ENCODE assay signal across 7 cellular contexts in the genomic region with DNA sequence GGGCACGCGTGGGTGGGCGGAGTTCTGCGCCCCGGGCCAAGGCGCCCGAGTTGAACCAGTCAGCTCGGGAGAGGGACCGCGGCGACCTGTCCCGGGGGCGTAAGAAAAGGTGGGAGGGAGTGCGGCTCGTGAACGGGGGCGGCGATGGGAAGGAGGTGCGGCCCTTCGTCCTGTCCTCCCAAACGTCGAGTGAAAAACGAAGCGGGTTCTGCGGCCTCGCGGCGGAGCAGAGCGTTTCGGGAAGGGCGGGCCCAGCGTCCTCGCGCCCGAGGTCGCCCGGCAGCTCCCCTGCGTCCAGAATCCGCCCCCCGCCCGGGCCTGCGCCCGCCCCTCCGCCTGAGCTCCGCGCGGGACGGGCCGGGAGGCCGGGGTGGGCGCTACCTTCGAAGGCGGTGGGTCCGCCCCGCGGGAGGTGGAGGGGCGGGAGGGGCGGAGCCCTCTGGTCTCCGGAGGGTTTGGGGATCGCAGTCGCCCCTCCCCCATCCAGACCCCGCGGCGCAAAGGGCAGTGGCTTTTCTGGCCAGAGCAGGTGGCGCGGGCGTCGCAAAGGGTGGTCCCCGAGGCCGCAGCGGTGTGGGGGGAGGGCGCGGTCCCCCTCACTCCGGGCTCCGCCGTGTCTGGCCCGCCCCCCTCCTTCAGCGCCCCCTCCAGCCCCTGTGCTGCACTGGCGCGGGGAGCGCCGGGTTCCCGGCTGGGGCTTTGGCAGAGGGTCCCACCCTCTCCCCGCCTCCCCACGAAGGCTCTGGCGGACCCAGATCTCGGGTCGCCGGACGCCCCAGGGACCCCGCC. TPM values are rescaled to one million over a fixed set of nuclear protein-coding genes. Genes with fewer than 3 reads are reported as not detected.
DNase-seq lines count a peak whose midpoint lies in the region; ATAC-seq, FAIRE-seq and TF ChIP-seq lines count a peak whose summit lies in the region.
"Had no signal": no experiment of that assay in that cellular context is flagged by ENCODE, and none has a peak within 500 bp of the region (broad histone marks: within the 10 kb centered on the region; RNA-seq: fewer than 3 reads in every experiment).

No MANE protein-coding gene starts in this region.

- peak; percentile 37 for DNase-seq in activated CD4-positive, alpha-beta T cell treated with anti-CD3 and anti-CD28 coated beads for 1 hour
- DNase-seq in activated CD4-positive, alpha-beta T cell treated with anti-CD3 and anti-CD28 coated beads for 48 hours: no peak
- no peak for DNase-seq in GM12878 (ENCODE audit: low read depth, low spot score)
- DNase-seq in nephron progenitor cell: peak; percentile 73

- no TSS peak for BruUV-seq in GM12878 (replicated peaks; lab: Mats Ljungman, UMichigan)

- POLR2A ChIA-PET in GM12878 (lab: Charles Lee): no interaction called here

- no peaks in the 10 kb centered on the region for H3K9me3 Mint-ChIP-seq in nephron progenitor cell

- H3K4me2 ChIP-seq in GM12878 (ENCODE audit: control insufficient read depth, insufficient read depth): peak overlapping the region; percentile 42; the same call in 1 of the 2 replicates

- WGBS in GM12878 (ENCODE audit: insufficient coverage, insufficient replicate concordance, low lambda C conversion rate, missing lambda C conversion rate): 13% methylated on average over 43 of the region's 91 CpGs

- no peak for TF ChIP-seq CTCF in GM12878 (IDR thresholded peaks at IDR 0.05 in 2 of 3, conservative IDR thresholded peaks at IDR 0.05 in 1 of 3; ENCODE audit: control insufficient read depth in 2 of 3, extremely low read depth in 1 of 3, insufficient read depth in 1 of 3, low read depth in 3 of 3, low read length in 3 of 3)
- no peak for TF ChIP-seq CTCF in nephron progenitor cell (IDR thresholded peaks at IDR 0.05)

- H3K4me3 ChIP-seq in GM12878: no peak overlapping the region

- H3K9me3 ChIP-seq in GM12878 (replicated peaks; ENCODE audit: control insufficient read depth, insufficient read depth, low read length): no peaks in the 10 kb centered on the region

- ATAC-seq in GM12878: no peak
- no peak for ATAC-seq in GM19452 (IDR thresholded peaks at IDR 0.05; ENCODE audit: unreplicated experiment)
- no peak for ATAC-seq in HG03196 (IDR thresholded peaks at IDR 0.05; ENCODE audit: unreplicated experiment)

- no peaks in the 10 kb centered on the region for H3K36me3 ChIP-seq in GM12878 (ENCODE audit: control insufficient read depth in 2 of 2, insufficient read depth in 2 of 2, low read length in 1 of 2)

- SMC1A ChIA-PET in GM12878 (lab: Charles Lee; ENCODE audit: uncharacterized antibody, unreplicated experiment): no interaction called here

- peaks cover 30% of the 10 kb centered on the region for H3K27me3 Mint-ChIP-seq in nephron progenitor cell (ENCODE audit: low read depth, poor library complexity)

- intact Hi-C loops in GM12878 (cut with micrococcal nuclease; ENCODE audit: unreplicated experiment): no loop called here

- TF ChIP-seq POLR2A in GM12878 (IDR thresholded peaks at IDR 0.05; ENCODE audit: low read depth, low read length): no peak

- peaks cover 4 to 7% of the 10 kb centered on the region in 2 experiments; a peak in 3 of 4 replicates for H3K27me3 ChIP-seq in GM12878 (replicated peaks in 1 of 2; ENCODE audit: control insufficient read depth in 2 of 2, insufficient read depth in 2 of 2, low read length in 1 of 2)

- FAIRE-seq in GM12878 (lab: Jason Lieb, UNC): no peak
- FAIRE-seq: frontal cortex had no signal

- no peaks in the 10 kb centered on the region for H3K36me3 Mint-ChIP-seq in nephron progenitor cell (ENCODE audit: low read depth)

- in situ Hi-C loops in GM12878 (cut with MboI): no loop called here

- H3K4me1 ChIP-seq in GM12878 (ENCODE audit: control insufficient read depth, insufficient read depth, low read length): no peaks in the 10 kb centered on the region

- no peak for TF ChIP-seq EP300 in GM12878 (IDR thresholded peaks at IDR 0.05; ENCODE audit: borderline replicate concordance in 1 of 2, control insufficient read depth in 1 of 2, low read depth in 2 of 2, low read length in 2 of 2)

- peak overlapping the region; percentile 83 for H3K4me3 Mint-ChIP-seq in nephron progenitor cell

- TF ChIP-seq RAD21 in GM12878 (IDR thresholded peaks at IDR 0.05; ENCODE audit: insufficient read depth, low read depth, low read length): no peak

- no peak overlapping the region for H3K27ac ChIP-seq in GM12878 (ENCODE audit: control insufficient read depth, insufficient read depth)

- H3K79me2 ChIP-seq in GM12878 (ENCODE audit: control insufficient read depth, insufficient read depth, low read length): no peaks in the 10 kb centered on the region

- peaks cover 23% of the 10 kb centered on the region for H3K4me1 Mint-ChIP-seq in nephron progenitor cell

- CTCF ChIA-PET in GM12878 (lab: Yijun Ruan, JAX): no interaction called here

- RAD21 ChIA-PET in GM12878 (lab: Charles Lee; ENCODE audit: unreplicated experiment): no interaction called here

- H3K9ac ChIP-seq in GM12878 (ENCODE audit: control insufficient read depth, insufficient read depth, low read length): no peak overlapping the region

- no peak overlapping the region for H3K27ac Mint-ChIP-seq in nephron progenitor cell

- H2AFZ ChIP-seq in GM12878 (ENCODE audit: control insufficient read depth, low read depth, low read length): no peak overlapping the region

- H4K20me1 ChIP-seq in GM12878 (ENCODE audit: control insufficient read depth, insufficient read depth): no peaks in the 10 kb centered on the region

RNA-seq across cellular contexts. Expression of gene STMN3, which starts 0.8 kb away (rescaled TPM):
- 5.0 and 5.2 TPM in 2 replicates for total RNA-seq in GM12878 (2013; cell fraction: nucleolus; rRNA removed)
- total RNA-seq in GM12878 (2014; rRNA removed) (2.1 and 3.6 TPM in 2 replicates), GM12878 (2014; rRNA removed; fragmentation: Illumina TruSeq; extraction: Trizol) (0.64 and 0.81 TPM in 2 replicates), GM12878 (2021) (2.1 and 2.5 TPM in 2 replicates)
- 0.91 TPM for polyA plus RNA-seq in GM12878 (2011; ENCODE audit: low read depth)
- polyA plus RNA-seq in GM12878 (2011; rRNA removed) (0.97 and 1.4 TPM in 2 replicates), GM12878 (2014; fragmentation: Illumina TruSeq; extraction: Trizol) (0.08 and 0.22 TPM in 2 replicates), GM12878 (2014; fragmentation: Nextera tagmentation; extraction: Ambion mirVana) (under 1 TPM in 1 of 2 experiments, not detected in 1; 0.09 TPM), GM12878 (2014; rRNA removed) (2.3 and 2.5 TPM in 2 replicates), GM12878 (2016; fragmentation: Nextera tagmentation; extraction: Ambion mirVana) (1 to 10 TPM; 1.0 to 1.5 TPM)
- polyA plus RNA-seq in GM12878 (2011; cell fraction: cytosol; rRNA removed): 1.6 and 3.8 TPM in 2 replicates
- 23.1 and 27.7 TPM in 2 replicates for polyA plus RNA-seq in GM12878 (2011; cell fraction: nucleus; rRNA removed)
- 2.3 and 2.5 TPM in 2 replicates for polyA plus RNA-seq in GM12878 (2012)
- 0.80 and 0.93 TPM in 2 replicates for polyA minus RNA-seq in GM12878 (2011; rRNA and poly(A)+ RNA removed)
- 0.67 and 0.83 TPM in 2 replicates for polyA minus RNA-seq in GM12878 (2011; cell fraction: cytosol; rRNA and poly(A)+ RNA removed)
- 1.5 and 1.7 TPM in 2 replicates for polyA minus RNA-seq in GM12878 (2011; cell fraction: nucleus; rRNA and poly(A)+ RNA removed)

RNA-seq across cellular contexts. Expression of gene RTEL1, which starts 5.7 kb away (rescaled TPM):
- total RNA-seq in GM12878 (2013; cell fraction: nucleolus; rRNA removed): 62.9 and 77.1 TPM in 2 replicates
- total RNA-seq in GM12878 (2014; rRNA removed) (14.5 and 18.0 TPM in 2 replicates), GM12878 (2014; rRNA removed; fragmentation: Illumina TruSeq; extraction: Trizol) (5.0 and 5.9 TPM in 2 replicates), GM12878 (2021) (29.5 and 37.2 TPM in 2 replicates)
- 2.8 TPM for polyA plus RNA-seq in GM12878 (2011; ENCODE audit: low read depth)
- polyA plus RNA-seq in GM12878 (2011; rRNA removed) (7.5 and 14.9 TPM in 2 replicates), GM12878 (2014; fragmentation: Illumina TruSeq; extraction: Trizol) (3.9 and 7.7 TPM in 2 replicates), GM12878 (2014; fragmentation: Nextera tagmentation; extraction: Ambion mirVana) (under 1 TPM in 1 of 2 experiments, not detected in 1; 0.40 TPM), GM12878 (2014; rRNA removed) (15.8 and 16.8 TPM in 2 replicates), GM12878 (2016; fragmentation: Nextera tagmentation; extraction: Ambion mirVana) (10 to 100 TPM; 15.6 to 17.0 TPM)
- 8.0 and 11.8 TPM in 2 replicates for polyA plus RNA-seq in GM12878 (2011; cell fraction: cytosol; rRNA removed)
- 126 and 149 TPM in 2 replicates for polyA plus RNA-seq in GM12878 (2011; cell fraction: nucleus; rRNA removed)
- 7.2 and 10.1 TPM in 2 replicates for polyA plus RNA-seq in GM12878 (2012)
- polyA minus RNA-seq in GM12878 (2011; rRNA and poly(A)+ RNA removed): 19.0 and 22.7 TPM in 2 replicates
- 6.0 and 6.1 TPM in 2 replicates for polyA minus RNA-seq in GM12878 (2011; cell fraction: cytosol; rRNA and poly(A)+ RNA removed)
- 35.8 and 62.4 TPM in 2 replicates for polyA minus RNA-seq in GM12878 (2011; cell fraction: nucleus; rRNA and poly(A)+ RNA removed)

RNA-seq across cellular contexts. Expression of gene GMEB2, which starts 25.5 kb away (rescaled TPM):
- total RNA-seq in GM12878 (2013; cell fraction: nucleolus; rRNA removed): 15.7 and 19.8 TPM in 2 replicates
- total RNA-seq in GM12878 (2014; rRNA removed) (14.8 and 15.1 TPM in 2 replicates), GM12878 (2014; rRNA removed; fragmentation: Illumina TruSeq; extraction: Trizol) (4.9 and 5.2 TPM in 2 replicates), GM12878 (2021) (13.3 and 14.8 TPM in 2 replicates)
- polyA plus RNA-seq in GM12878 (2011; ENCODE audit: low read depth): 3.9 TPM
- polyA plus RNA-seq in GM12878 (2011; rRNA removed) (6.9 and 10.8 TPM in 2 replicates), GM12878 (2014; fragmentation: Illumina TruSeq; extraction: Trizol) (3.1 and 5.4 TPM in 2 replicates), GM12878 (2014; fragmentation: Nextera tagmentation; extraction: Ambion mirVana) (under 1 TPM; 0.08 to 0.27 TPM), GM12878 (2014; rRNA removed) (12.7 and 14.2 TPM in 2 replicates), GM12878 (2016; fragmentation: Nextera tagmentation; extraction: Ambion mirVana) (1 to 10 TPM; 3.4 to 8.3 TPM)
- polyA plus RNA-seq in GM12878 (2011; cell fraction: cytosol; rRNA removed): 12.9 and 14.5 TPM in 2 replicates
- polyA plus RNA-seq in GM12878 (2011; cell fraction: nucleus; rRNA removed): 36.3 and 38.7 TPM in 2 replicates
- polyA plus RNA-seq in GM12878 (2012): 10.0 and 11.3 TPM in 2 replicates
- polyA minus RNA-seq in GM12878 (2011; rRNA and poly(A)+ RNA removed): 6.2 and 10.8 TPM in 2 replicates
- 5.2 and 5.7 TPM in 2 replicates for polyA minus RNA-seq in GM12878 (2011; cell fraction: cytosol; rRNA and poly(A)+ RNA removed)
- 5.2 and 7.2 TPM in 2 replicates for polyA minus RNA-seq in GM12878 (2011; cell fraction: nucleus; rRNA and poly(A)+ RNA removed)

RNA-seq across cellular contexts. Expression of gene TNFRSF6B, which starts 44.1 kb away (rescaled TPM):
- not detected in 2 replicates for total RNA-seq in GM12878 (2013; cell fraction: nucleolus; rRNA removed)
- total RNA-seq in GM12878 (2014; rRNA removed): 0.71 and 1.8 TPM in 2 replicates
- total RNA-seq in GM12878 (2014; rRNA removed; fragmentation: Illumina TruSeq; extraction: Trizol): not detected in 2 replicates
- not detected in 2 replicates for total RNA-seq in GM12878 (2021)
- not detected for polyA plus RNA-seq in GM12878 (2011; ENCODE audit: low read depth)
- polyA plus RNA-seq in GM12878 (2011; rRNA removed): not detected in 2 replicates
- polyA plus RNA-seq in GM12878 (2011; cell fraction: cytosol; rRNA removed): 0.75 and 1.7 TPM in 2 replicates
- 11.0 and 11.6 TPM in 2 replicates for polyA plus RNA-seq in GM12878 (2011; cell fraction: nucleus; rRNA removed)
- 0.38 and 0.65 TPM in 2 replicates for polyA plus RNA-seq in GM12878 (2012)
- not detected in 2 replicates for polyA plus RNA-seq in GM12878 (2014; fragmentation: Illumina TruSeq; extraction: Trizol)
- not detected for polyA plus RNA-seq in GM12878 (2014; fragmentation: Nextera tagmentation; extraction: Ambion mirVana)
- 1.9 and 2.2 TPM in 2 replicates for polyA plus RNA-seq in GM12878 (2014; rRNA removed)
- under 1 TPM in 1 of 2 experiments, not detected in 1; 0.67 TPM for polyA plus RNA-seq in GM12878 (2016; fragmentation: Nextera tagmentation; extraction: Ambion mirVana)
- polyA minus RNA-seq in GM12878 (2011; rRNA and poly(A)+ RNA removed): not detected in 2 replicates
- not detected in 2 replicates for polyA minus RNA-seq in GM12878 (2011; cell fraction: cytosol; rRNA and poly(A)+ RNA removed)
- not detected in 2 replicates for polyA minus RNA-seq in GM12878 (2011; cell fraction: nucleus; rRNA and poly(A)+ RNA removed)
- total RNA-seq: frontal cortex had no signal

RNA-seq across cellular contexts. Expression of gene ARFRP1, which starts 55.4 kb away (rescaled TPM):
- 70.8 and 77.8 TPM in 2 replicates for total RNA-seq in GM12878 (2013; cell fraction: nucleolus; rRNA removed)
- total RNA-seq in GM12878 (2014; rRNA removed): 40.6 and 41.6 TPM in 2 replicates
- total RNA-seq in GM12878 (2014; rRNA removed; fragmentation: Illumina TruSeq; extraction: Trizol): 18.2 and 21.6 TPM in 2 replicates
- 52.1 and 55.1 TPM in 2 replicates for total RNA-seq in GM12878 (2021)
- 11.9 TPM for polyA plus RNA-seq in GM12878 (2011; ENCODE audit: low read depth)
- polyA plus RNA-seq in GM12878 (2011; rRNA removed): 23.1 and 27.6 TPM in 2 replicates
- polyA plus RNA-seq in GM12878 (2011; cell fraction: cytosol; rRNA removed): 33.0 and 47.4 TPM in 2 replicates
- 80.3 and 106 TPM in 2 replicates for polyA plus RNA-seq in GM12878 (2011; cell fraction: nucleus; rRNA removed)
- 27.1 and 27.9 TPM in 2 replicates for polyA plus RNA-seq in GM12878 (2012)
- polyA plus RNA-seq in GM12878 (2014; fragmentation: Illumina TruSeq; extraction: Trizol): 5.2 and 11.7 TPM in 2 replicates
- polyA plus RNA-seq in GM12878 (2014; fragmentation: Nextera tagmentation; extraction: Ambion mirVana): 1 to 10 TPM in 1 of 2 experiments, under 1 TPM in 1; 0.37 to 3.5 TPM
- 42.6 and 49.0 TPM in 2 replicates for polyA plus RNA-seq in GM12878 (2014; rRNA removed)
- polyA plus RNA-seq in GM12878 (2016; fragmentation: Nextera tagmentation; extraction: Ambion mirVana): 10 to 100 TPM; 66.8 to 71.7 TPM
- 22.1 and 28.6 TPM in 2 replicates for polyA minus RNA-seq in GM12878 (2011; rRNA and poly(A)+ RNA removed)
- 7.5 and 9.1 TPM in 2 replicates for polyA minus RNA-seq in GM12878 (2011; cell fraction: cytosol; rRNA and poly(A)+ RNA removed)
- polyA minus RNA-seq in GM12878 (2011; cell fraction: nucleus; rRNA and poly(A)+ RNA removed): 29.5 and 51.3 TPM in 2 replicates

Comparison
In these comparisons a context has a peak if more than half of its experiments do, and no peak if none do; other contexts are left out.
1. DNase-seq: peak in activated CD4-positive, alpha-beta T cell treated with anti-CD3 and anti-CD28 coated beads for 1 hour (single experiment) and nephron progenitor cell (single experiment); none in activated CD4-positive, alpha-beta T cell treated with anti-CD3 and anti-CD28 coated beads for 48 hours (single experiment) and GM12878 (single experiment).